ENCODE assay signal across 33 cellular contexts in genomic region chr6:151674578-151674977, GRCh38.
"Had no signal": no experiment of that assay in that cellular context is flagged by ENCODE, and none has a peak within 500 bp of the region (broad histone marks: within the 10 kb centered on the region; RNA-seq: fewer than 3 reads in every experiment).

No MANE protein-coding gene starts in this region.

- ATAC-seq: activated naive CD4-positive, alpha-beta T cell treated with anti-CD3 and anti-CD28 coated beads, Interleukin-2, amount 50 U/mL, for 72 hours; activated naive CD8-positive, alpha-beta T cell treated with anti-CD3 and anti-CD28 coated beads, Interleukin-2, amount 50 U/mL, for 24 hours; activated T-cell treated with anti-CD3 and anti-CD28 coated beads, Interleukin-2, amount 50 U/mL, for 4 hours; activated T-cell treated with anti-CD3 and anti-CD28 coated beads, Interleukin-2, amount 50 U/mL, for 72 hours; activated T-helper 17 cell treated with anti-CD3 and anti-CD28 coated beads, Interleukin-2, amount 50 U/mL, for 72 hours; body of pancreas had no signal

- FAIRE-seq: astrocyte, bronchial epithelial cell had no signal

- H3K27me3 ChIP-seq: adrenal gland, body of pancreas, brain microvascular endothelial cell, breast epithelium, cardiac muscle cell had no signal

- H3K27ac ChIP-seq: adrenal gland, ascending aorta, body of pancreas, brain microvascular endothelial cell, breast epithelium, cardiac muscle cell had no signal

- H3K4me3 ChIP-seq: adrenal gland, ascending aorta, body of pancreas, breast epithelium, cardiac muscle cell had no signal

- H3K36me3 ChIP-seq: adrenal gland, ascending aorta, brain microvascular endothelial cell, breast epithelium, cardiac muscle cell had no signal

- H3K9me3 ChIP-seq: adrenal gland, ascending aorta, body of pancreas, breast epithelium had no signal

- DNase-seq: activated effector memory CD4-positive, alpha-beta T cell treated with anti-CD3 and anti-CD28 coated beads, Interleukin-2, amount 50 U/mL, for 16 hours; activated effector memory CD4-positive, alpha-beta T cell treated with Interleukin-2 at 50 U/mL for 16 hours; activated gamma-delta T cell; activated gamma-delta T cell treated with Interleukin-2 at 50 U/mL for 16 hours; activated naive CD4-positive, alpha-beta T cell; activated naive CD4-positive, alpha-beta T cell treated with anti-CD3 and anti-CD28 coated beads for 36 hours; activated naive CD4-positive, alpha-beta T cell treated with anti-CD3 and anti-CD28 coated beads, Interleukin-2, amount 10 ng/mL, durations not matched to agents 7 days and 5 days; activated naive CD4-positive, alpha-beta T cell treated with anti-CD3 and anti-CD28 coated beads, Interleukin-2, amount 50 U/mL, for 16 hours; activated naive CD4-positive, alpha-beta T cell treated with Interleukin-2 at 50 U/mL for 16 hours; activated naive CD8-positive, alpha-beta T cell treated with anti-CD3 and anti-CD28 coated beads for 36 hours; activated naive CD8-positive, alpha-beta T cell treated with anti-CD3 and anti-CD28 coated beads, Interleukin-2, amount 10 ng/mL, durations not matched to agents 7 days and 5 days; activated naive CD8-positive, alpha-beta T cell treated with anti-CD3 and anti-CD28 coated beads, Interleukin-2, amount 50 U/mL, for 24 hours; activated T-cell treated with anti-CD3 and anti-CD28 coated beads, Interleukin-2, amount 50 U/mL, for 24 hours; activated T-cell treated with anti-CD3 and anti-CD28 coated beads, Interleukin-2, amount 50 U/mL, for 4 hours; activated T-cell treated with anti-CD3 and anti-CD28 coated beads, Interleukin-2, amount 50 U/mL, for 48 hours; activated T-cell treated with anti-CD3 and anti-CD28 coated beads, Interleukin-2, amount 50 U/mL, for 72 hours; adrenal gland; amniotic stem cell; amygdala; anterior cingulate cortex; aorta; body of pancreas; brain microvascular endothelial cell; caudate nucleus; central memory CD4-positive, alpha-beta T cell; cerebellar nuclear complex had no signal

- H3K4me1 ChIP-seq: adrenal gland, ascending aorta, breast epithelium had no signal
